11 cellular contexts compared by ENCODE assay signal in the genomic region with DNA sequence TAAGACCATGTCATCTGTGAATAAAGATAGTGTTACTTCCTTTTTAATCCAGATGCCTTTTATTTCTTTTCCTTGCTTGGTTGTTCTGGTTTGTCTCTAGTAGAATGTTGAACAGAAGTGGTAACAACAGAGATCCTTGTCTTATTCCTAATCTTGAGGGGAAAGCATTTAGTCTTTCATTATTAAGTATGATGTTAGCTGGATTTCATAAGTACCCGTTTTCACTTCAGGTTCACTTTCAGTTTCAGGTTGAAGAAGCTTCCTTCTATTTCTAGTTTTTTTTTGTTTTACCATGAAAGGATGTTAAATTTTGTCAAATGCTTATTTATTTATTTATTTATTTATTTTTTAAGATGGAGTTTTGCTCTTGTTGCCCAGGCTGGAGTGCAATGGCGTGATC. TPM values are rescaled to one million over a fixed set of nuclear protein-coding genes. Genes with fewer than 3 reads are reported as not detected.
DNase-seq lines count a peak whose midpoint lies in the region; ATAC-seq and TF ChIP-seq lines count a peak whose summit lies in the region.
"Had no signal": no experiment of that assay in that cellular context is flagged by ENCODE, and none has a peak within 500 bp of the region (broad histone marks: within the 10 kb centered on the region; RNA-seq: fewer than 3 reads in every experiment).

No MANE protein-coding gene starts in this region.

- peak overlapping the region; percentile 73; the same call in 1 of the 2 replicates for H2AFZ ChIP-seq in OCI-LY7 (ENCODE audit: low read length)

- H3K36me3 ChIP-seq in OCI-LY7 (ENCODE audit: insufficient read depth, low read length) (no peaks in the 10 kb centered on the region), lower lobe of right lung (no peaks in the 10 kb centered on the region)
- H3K36me3 ChIP-seq: Peyer's patch had no signal

- no peaks in the 10 kb centered on the region for H3K27me3 ChIP-seq in lower lobe of right lung (ENCODE audit: low read depth)
- H3K27me3 ChIP-seq: Peyer's patch had no signal

- peaks cover 15% of the 10 kb centered on the region for H3K27me3 Mint-ChIP-seq in stimulated activated naive CD8-positive, alpha-beta T cell treated with anti-CD3 and anti-CD28 coated beads, Interleukin-15, Interleukin-2, amounts not matched to agents 100 ng/mL and 50 ng/mL, for 24 hours
- peaks cover 12% of the 10 kb centered on the region for H3K27me3 Mint-ChIP-seq in activated naive CD8-positive, alpha-beta T cell treated with anti-CD3 and anti-CD28 coated beads for 36 hours
- H3K27me3 Mint-ChIP-seq in chondrocyte (ENCODE audit: low read depth): no peaks in the 10 kb centered on the region

- peak overlapping the region; percentile 39 for H3K27ac Mint-ChIP-seq in stimulated activated naive CD8-positive, alpha-beta T cell treated with anti-CD3 and anti-CD28 coated beads, Interleukin-15, Interleukin-2, amounts not matched to agents 100 ng/mL and 50 ng/mL, for 24 hours
- peak overlapping the region; percentile 86 for H3K27ac Mint-ChIP-seq in activated naive CD8-positive, alpha-beta T cell treated with anti-CD3 and anti-CD28 coated beads for 36 hours
- H3K27ac Mint-ChIP-seq in chondrocyte (ENCODE audit: unreplicated experiment): no peak overlapping the region

- peaks cover 5% of the 10 kb centered on the region for H3K4me1 ChIP-seq in OCI-LY7 (ENCODE audit: insufficient read depth, low read length, poor library complexity, severe bottlenecking)
- no peaks in the 10 kb centered on the region for H3K4me1 ChIP-seq in lower lobe of right lung
- H3K4me1 ChIP-seq: Peyer's patch had no signal

- H3K79me2 ChIP-seq in OCI-LY7 (ENCODE audit: insufficient read depth, low read depth, low read length): no peaks in the 10 kb centered on the region

- H3K4me1 Mint-ChIP-seq in stimulated activated naive CD8-positive, alpha-beta T cell treated with anti-CD3 and anti-CD28 coated beads, Interleukin-15, Interleukin-2, amounts not matched to agents 100 ng/mL and 50 ng/mL, for 24 hours (ENCODE audit: low read depth): peaks cover 18% of the 10 kb centered on the region
- H3K4me1 Mint-ChIP-seq in activated naive CD8-positive, alpha-beta T cell treated with anti-CD3 and anti-CD28 coated beads for 36 hours: peaks cover 9% of the 10 kb centered on the region
- H3K4me1 Mint-ChIP-seq in chondrocyte (ENCODE audit: low read depth): no peaks in the 10 kb centered on the region

- no peaks in the 10 kb centered on the region for H3K9me3 ChIP-seq in OCI-LY7 (ENCODE audit: low read length)
- no peaks in the 10 kb centered on the region for H3K9me3 ChIP-seq in lower lobe of right lung
- H3K9me3 ChIP-seq: Peyer's patch had no signal

- no peak for DNase-seq in stimulated activated naive CD8-positive, alpha-beta T cell treated with anti-CD3 and anti-CD28 coated beads, Interleukin-15, Interleukin-2, amounts not matched to agents 100 U/mL and 50 U/mL, for 24 hours
- DNase-seq in OCI-LY7 (ENCODE audit: low spot score) (peak; percentile 26), lower lobe of right lung (no peak), chondrocyte (ENCODE audit: low spot score) (no peak)
- DNase-seq in activated naive CD8-positive, alpha-beta T cell treated with anti-CD3 and anti-CD28 coated beads for 36 hours: no peak
- DNase-seq: GDM1; Peyer's patch; stimulated activated CD4-positive, alpha-beta T cell treated with anti-CD3 and anti-CD28 coated beads, Interleukin-4, amount 100 ng/mL, for 1 hour had no signal

- no peak for TF ChIP-seq CTCF in OCI-LY7 (conservative IDR thresholded peaks at IDR 0.05; ENCODE audit: low read length)
- no peak for TF ChIP-seq CTCF in lower lobe of right lung (IDR thresholded peaks at IDR 0.05)
- no peak for TF ChIP-seq CTCF in chondrocyte (IDR thresholded peaks at IDR 0.05)

- no TSS peak for BruUV-seq in OCI-LY7 (replicated peaks; lab: Mats Ljungman, UMichigan)

- no peaks in the 10 kb centered on the region for H3K9me3 Mint-ChIP-seq in stimulated activated naive CD8-positive, alpha-beta T cell treated with anti-CD3 and anti-CD28 coated beads, Interleukin-15, Interleukin-2, amounts not matched to agents 100 ng/mL and 50 ng/mL, for 24 hours
- H3K9me3 Mint-ChIP-seq in activated naive CD8-positive, alpha-beta T cell treated with anti-CD3 and anti-CD28 coated beads for 36 hours: peaks cover 3% of the 10 kb centered on the region
- H3K9me3 Mint-ChIP-seq in chondrocyte (ENCODE audit: low read depth): no peaks in the 10 kb centered on the region

- no peaks in the 10 kb centered on the region for H3K9me2 ChIP-seq in OCI-LY7 (ENCODE audit: insufficient read depth, low read length)

- H3K4me3 Mint-ChIP-seq in stimulated activated naive CD8-positive, alpha-beta T cell treated with anti-CD3 and anti-CD28 coated beads, Interleukin-15, Interleukin-2, amounts not matched to agents 100 ng/mL and 50 ng/mL, for 24 hours: peak overlapping the region; percentile 34
- peak overlapping the region; percentile 47 for H3K4me3 Mint-ChIP-seq in activated naive CD8-positive, alpha-beta T cell treated with anti-CD3 and anti-CD28 coated beads for 36 hours
- no peak overlapping the region for H3K4me3 Mint-ChIP-seq in chondrocyte (ENCODE audit: unreplicated experiment)

- ATAC-seq in stimulated activated naive CD8-positive, alpha-beta T cell treated with anti-CD3 and anti-CD28 coated beads, Interleukin-15, Interleukin-2, amounts not matched to agents 100 U/mL and 50 U/mL, for 24 hours: no peak
- ATAC-seq in lower lobe of right lung: no peak
- ATAC-seq in GM21360 (IDR thresholded peaks at IDR 0.05; ENCODE audit: unreplicated experiment): no peak
- ATAC-seq in HG03432 (IDR thresholded peaks at IDR 0.05; ENCODE audit: unreplicated experiment): no peak

- intact Hi-C loops in OCI-LY7 (cut with micrococcal nuclease; ENCODE audit: unreplicated experiment): no loop called here
- intact Hi-C loops in lower lobe of right lung (cut with DNase I): no loop called here

- CTCF ChIA-PET in OCI-LY7 (lab: Charles Lee; ENCODE audit: unreplicated experiment): no interaction called here

- H3K36me3 Mint-ChIP-seq in stimulated activated naive CD8-positive, alpha-beta T cell treated with anti-CD3 and anti-CD28 coated beads, Interleukin-15, Interleukin-2, amounts not matched to agents 100 ng/mL and 50 ng/mL, for 24 hours (ENCODE audit: low read depth): no peaks in the 10 kb centered on the region
- peaks cover 3% of the 10 kb centered on the region for H3K36me3 Mint-ChIP-seq in activated naive CD8-positive, alpha-beta T cell treated with anti-CD3 and anti-CD28 coated beads for 36 hours
- no peaks in the 10 kb centered on the region for H3K36me3 Mint-ChIP-seq in chondrocyte (ENCODE audit: low read depth)

- H3K27ac ChIP-seq in OCI-LY7 (ENCODE audit: low read depth, low read length, poor library complexity, severe bottlenecking) (no peak overlapping the region), lower lobe of right lung (no peak overlapping the region)
- H3K27ac ChIP-seq: Peyer's patch had no signal

- H3K4me2 ChIP-seq in OCI-LY7 (ENCODE audit: low read length): peak overlapping the region; percentile 54

- POLR2A ChIA-PET in OCI-LY7 (lab: Charles Lee): no interaction called here

- H3K4me3 ChIP-seq in OCI-LY7 (ENCODE audit: low read depth, low read length, poor library complexity, severe bottlenecking) (no peak overlapping the region), lower lobe of right lung (no peak overlapping the region)
- H3K4me3 ChIP-seq: Peyer's patch had no signal

- H4K20me1 ChIP-seq in OCI-LY7 (ENCODE audit: insufficient read depth, low read length): no peaks in the 10 kb centered on the region

RNA-seq across cellular contexts. Expression of gene AGPAT3, which starts 22.3 kb away (rescaled TPM):
- total RNA-seq in OCI-LY7 (2014; rRNA removed; shearing (Covaris generic)): 9.2 and 10.3 TPM in 2 replicates
- total RNA-seq in OCI-LY7 (2022): 27.0 and 33.4 TPM in 2 replicates
- total RNA-seq in activated naive CD8-positive, alpha-beta T cell treated with anti-CD3 and anti-CD28 coated beads for 36 hours: 10 to 100 TPM; 61.2 to 66.0 TPM
- 83.3 TPM for total RNA-seq in lower lobe of right lung
- 43.5 to 48.1 TPM (median 45.4 TPM) in 3 replicates for total RNA-seq in chondrocyte

RNA-seq across cellular contexts. Expression of gene RRP1, which starts 53.4 kb away (rescaled TPM):
- 45.2 and 50.3 TPM in 2 replicates for total RNA-seq in OCI-LY7 (2014; rRNA removed; shearing (Covaris generic))
- total RNA-seq in OCI-LY7 (2022) (46.1 and 55.0 TPM in 2 replicates), lower lobe of right lung (13.6 TPM), chondrocyte (18.4 to 19.6 TPM (median 19.2 TPM) in 3 replicates)
- 10 to 100 TPM; 89.4 to 90.7 TPM for total RNA-seq in activated naive CD8-positive, alpha-beta T cell treated with anti-CD3 and anti-CD28 coated beads for 36 hours
